ENCODE assay signal across 1 cellular context in the genomic region with DNA sequence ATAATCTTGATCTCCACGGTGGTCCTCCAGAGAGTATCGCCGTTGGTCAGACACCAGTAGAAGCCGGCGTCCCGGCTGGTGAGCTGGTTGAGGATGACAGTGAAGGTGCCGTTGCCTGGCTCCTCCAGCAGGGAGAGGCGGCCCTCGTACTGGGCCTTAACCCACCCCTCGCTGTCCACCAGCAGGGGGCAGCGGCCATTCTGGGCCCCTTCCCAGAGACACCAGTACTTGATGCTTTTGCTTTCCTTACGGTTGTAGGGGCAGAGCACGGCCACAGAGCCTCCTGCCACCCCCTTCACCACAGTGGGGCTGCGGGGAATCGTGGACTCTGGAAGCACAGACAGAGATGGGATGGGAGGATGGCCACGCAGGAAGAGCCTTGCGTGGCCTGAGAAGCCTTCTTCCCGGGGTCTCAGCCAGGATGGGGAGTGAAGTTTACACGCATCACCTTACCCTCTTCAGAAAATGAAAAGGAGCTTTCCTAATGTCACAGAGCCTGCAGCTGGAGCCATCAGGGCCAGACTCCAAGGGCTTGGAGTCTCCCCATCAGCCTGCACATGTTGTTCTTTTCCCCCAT.
TF ChIP-seq lines count a peak whose summit lies in the region.

No MANE protein-coding gene starts in this region.

TF ChIP-seq in HepG2, 621 proteins besides CTCF, POLR2A, EP300 and RAD21 (continued from another document and continues in another):
- TF ChIP-seq, protein P1, sequence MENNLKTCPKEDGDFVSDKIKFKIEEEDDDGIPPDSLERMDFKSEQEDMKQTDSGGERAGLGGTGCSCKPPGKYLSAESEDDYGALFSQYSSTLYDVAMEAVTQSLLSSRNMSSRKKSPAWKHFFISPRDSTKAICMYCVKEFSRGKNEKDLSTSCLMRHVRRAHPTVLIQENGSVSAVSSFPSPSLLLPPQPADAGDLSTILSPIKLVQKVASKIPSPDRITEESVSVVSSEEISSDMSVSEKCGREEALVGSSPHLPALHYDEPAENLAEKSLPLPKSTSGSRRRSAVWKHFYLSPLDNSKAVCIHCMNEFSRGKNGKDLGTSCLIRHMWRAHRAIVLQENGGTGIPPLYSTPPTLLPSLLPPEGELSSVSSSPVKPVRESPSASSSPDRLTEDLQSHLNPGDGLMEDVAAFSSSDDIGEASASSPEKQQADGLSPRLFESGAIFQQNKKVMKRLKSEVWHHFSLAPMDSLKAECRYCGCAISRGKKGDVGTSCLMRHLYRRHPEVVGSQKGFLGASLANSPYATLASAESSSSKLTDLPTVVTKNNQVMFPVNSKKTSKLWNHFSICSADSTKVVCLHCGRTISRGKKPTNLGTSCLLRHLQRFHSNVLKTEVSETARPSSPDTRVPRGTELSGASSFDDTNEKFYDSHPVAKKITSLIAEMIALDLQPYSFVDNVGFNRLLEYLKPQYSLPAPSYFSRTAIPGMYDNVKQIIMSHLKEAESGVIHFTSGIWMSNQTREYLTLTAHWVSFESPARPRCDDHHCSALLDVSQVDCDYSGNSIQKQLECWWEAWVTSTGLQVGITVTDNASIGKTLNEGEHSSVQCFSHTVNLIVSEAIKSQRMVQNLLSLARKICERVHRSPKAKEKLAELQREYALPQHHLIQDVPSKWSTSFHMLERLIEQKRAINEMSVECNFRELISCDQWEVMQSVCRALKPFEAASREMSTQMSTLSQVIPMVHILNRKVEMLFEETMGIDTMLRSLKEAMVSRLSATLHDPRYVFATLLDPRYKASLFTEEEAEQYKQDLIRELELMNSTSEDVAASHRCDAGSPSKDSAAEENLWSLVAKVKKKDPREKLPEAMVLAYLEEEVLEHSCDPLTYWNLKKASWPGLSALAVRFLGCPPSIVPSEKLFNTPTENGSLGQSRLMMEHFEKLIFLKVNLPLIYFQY (CRISPR knock-in tag; IDR thresholded peaks at IDR 0.05; ENCODE audit: borderline replicate concordance): peak; percentile 50; the same call in 1 of the 2 replicates
- TF ChIP-seq RBAK (CRISPR knock-in tag; IDR thresholded peaks at IDR 0.05): no peak
- no peak for TF ChIP-seq ZNF629 (CRISPR knock-in tag; conservative IDR thresholded peaks at IDR 0.05)
- TF ChIP-seq ZKSCAN1 (IDR thresholded peaks at IDR 0.05; ENCODE audit: low read length): no peak
- no peak for TF ChIP-seq ZNF468 (CRISPR knock-in tag; IDR thresholded peaks at IDR 0.05)
- no peak for TF ChIP-seq SUZ12 (IDR thresholded peaks at IDR 0.05; ENCODE audit: low read depth, low read length)
- no peak for TF ChIP-seq RNF2 (conservative IDR thresholded peaks at IDR 0.05; ENCODE audit: low read depth)
- TF ChIP-seq ZNF367 (CRISPR knock-in tag; IDR thresholded peaks at IDR 0.05; ENCODE audit: borderline replicate concordance): no peak
- no peak for TF ChIP-seq ZNF709 (CRISPR knock-in tag; IDR thresholded peaks at IDR 0.05)
- TF ChIP-seq, protein P2, sequence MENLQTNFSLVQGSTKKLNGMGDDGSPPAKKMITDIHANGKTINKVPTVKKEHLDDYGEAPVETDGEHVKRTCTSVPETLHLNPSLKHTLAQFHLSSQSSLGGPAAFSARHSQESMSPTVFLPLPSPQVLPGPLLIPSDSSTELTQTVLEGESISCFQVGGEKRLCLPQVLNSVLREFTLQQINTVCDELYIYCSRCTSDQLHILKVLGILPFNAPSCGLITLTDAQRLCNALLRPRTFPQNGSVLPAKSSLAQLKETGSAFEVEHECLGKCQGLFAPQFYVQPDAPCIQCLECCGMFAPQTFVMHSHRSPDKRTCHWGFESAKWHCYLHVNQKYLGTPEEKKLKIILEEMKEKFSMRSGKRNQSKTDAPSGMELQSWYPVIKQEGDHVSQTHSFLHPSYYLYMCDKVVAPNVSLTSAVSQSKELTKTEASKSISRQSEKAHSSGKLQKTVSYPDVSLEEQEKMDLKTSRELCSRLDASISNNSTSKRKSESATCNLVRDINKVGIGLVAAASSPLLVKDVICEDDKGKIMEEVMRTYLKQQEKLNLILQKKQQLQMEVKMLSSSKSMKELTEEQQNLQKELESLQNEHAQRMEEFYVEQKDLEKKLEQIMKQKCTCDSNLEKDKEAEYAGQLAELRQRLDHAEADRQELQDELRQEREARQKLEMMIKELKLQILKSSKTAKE (CRISPR knock-in tag; IDR thresholded peaks at IDR 0.05; ENCODE audit: borderline replicate concordance): no peak
- TF ChIP-seq, protein P3, sequence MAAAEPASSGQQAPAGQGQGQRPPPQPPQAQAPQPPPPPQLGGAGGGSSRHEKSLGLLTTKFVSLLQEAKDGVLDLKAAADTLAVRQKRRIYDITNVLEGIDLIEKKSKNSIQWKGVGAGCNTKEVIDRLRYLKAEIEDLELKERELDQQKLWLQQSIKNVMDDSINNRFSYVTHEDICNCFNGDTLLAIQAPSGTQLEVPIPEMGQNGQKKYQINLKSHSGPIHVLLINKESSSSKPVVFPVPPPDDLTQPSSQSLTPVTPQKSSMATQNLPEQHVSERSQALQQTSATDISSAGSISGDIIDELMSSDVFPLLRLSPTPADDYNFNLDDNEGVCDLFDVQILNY (CRISPR knock-in tag; conservative IDR thresholded peaks at IDR 0.05): no peak
- TF ChIP-seq, protein P4, sequence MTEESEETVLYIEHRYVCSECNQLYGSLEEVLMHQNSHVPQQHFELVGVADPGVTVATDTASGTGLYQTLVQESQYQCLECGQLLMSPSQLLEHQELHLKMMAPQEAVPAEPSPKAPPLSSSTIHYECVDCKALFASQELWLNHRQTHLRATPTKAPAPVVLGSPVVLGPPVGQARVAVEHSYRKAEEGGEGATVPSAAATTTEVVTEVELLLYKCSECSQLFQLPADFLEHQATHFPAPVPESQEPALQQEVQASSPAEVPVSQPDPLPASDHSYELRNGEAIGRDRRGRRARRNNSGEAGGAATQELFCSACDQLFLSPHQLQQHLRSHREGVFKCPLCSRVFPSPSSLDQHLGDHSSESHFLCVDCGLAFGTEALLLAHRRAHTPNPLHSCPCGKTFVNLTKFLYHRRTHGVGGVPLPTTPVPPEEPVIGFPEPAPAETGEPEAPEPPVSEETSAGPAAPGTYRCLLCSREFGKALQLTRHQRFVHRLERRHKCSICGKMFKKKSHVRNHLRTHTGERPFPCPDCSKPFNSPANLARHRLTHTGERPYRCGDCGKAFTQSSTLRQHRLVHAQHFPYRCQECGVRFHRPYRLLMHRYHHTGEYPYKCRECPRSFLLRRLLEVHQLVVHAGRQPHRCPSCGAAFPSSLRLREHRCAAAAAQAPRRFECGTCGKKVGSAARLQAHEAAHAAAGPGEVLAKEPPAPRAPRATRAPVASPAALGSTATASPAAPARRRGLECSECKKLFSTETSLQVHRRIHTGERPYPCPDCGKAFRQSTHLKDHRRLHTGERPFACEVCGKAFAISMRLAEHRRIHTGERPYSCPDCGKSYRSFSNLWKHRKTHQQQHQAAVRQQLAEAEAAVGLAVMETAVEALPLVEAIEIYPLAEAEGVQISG (CRISPR knock-in tag; IDR thresholded peaks at IDR 0.05): peak; percentile 61; the same call in 1 of the 2 replicates
- TF ChIP-seq HNF4G (IDR thresholded peaks at IDR 0.05; ENCODE audit: borderline replicate concordance, low read depth, low read length): no peak
- TF ChIP-seq HNF4G (CRISPR knock-in tag; IDR thresholded peaks at IDR 0.05; ENCODE audit: borderline replicate concordance, low read depth): no peak
- no peak for TF ChIP-seq ZFP36L1 (CRISPR knock-in tag; IDR thresholded peaks at IDR 0.05)
- no peak for TF ChIP-seq HCFC1 (IDR thresholded peaks at IDR 0.05; ENCODE audit: low read depth, low read length)
- no peak for TF ChIP-seq ZNF205 (CRISPR knock-in tag; IDR thresholded peaks at IDR 0.05)
- TF ChIP-seq ZNF816 (CRISPR knock-in tag; IDR thresholded peaks at IDR 0.05; ENCODE audit: borderline replicate concordance): no peak
- no peak for TF ChIP-seq AGO1 (IDR thresholded peaks at IDR 0.05; ENCODE audit: low read depth, low read length, poor library complexity, severe bottlenecking)
- no peak for TF ChIP-seq NKX3-1 (CRISPR knock-in tag; IDR thresholded peaks at IDR 0.05)
- no peak for TF ChIP-seq RBM22 (optimal IDR thresholded peaks at IDR 0.05; ENCODE audit: low read length)
- TF ChIP-seq, protein P5, sequence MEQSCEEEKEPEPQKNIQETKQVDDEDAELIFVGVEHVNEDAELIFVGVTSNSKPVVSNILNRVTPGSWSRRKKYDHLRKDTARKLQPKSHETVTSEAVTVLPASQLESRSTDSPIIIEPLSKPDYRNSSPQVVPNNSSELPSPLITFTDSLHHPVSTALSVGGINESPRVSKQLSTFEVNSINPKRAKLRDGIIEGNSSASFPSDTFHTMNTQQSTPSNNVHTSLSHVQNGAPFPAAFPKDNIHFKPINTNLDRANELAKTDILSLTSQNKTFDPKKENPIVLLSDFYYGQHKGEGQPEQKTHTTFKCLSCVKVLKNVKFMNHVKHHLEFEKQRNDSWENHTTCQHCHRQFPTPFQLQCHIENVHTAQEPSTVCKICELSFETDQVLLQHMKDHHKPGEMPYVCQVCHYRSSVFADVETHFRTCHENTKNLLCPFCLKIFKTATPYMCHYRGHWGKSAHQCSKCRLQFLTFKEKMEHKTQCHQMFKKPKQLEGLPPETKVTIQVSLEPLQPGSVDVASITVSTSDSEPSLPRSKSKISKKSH (CRISPR knock-in tag; IDR thresholded peaks at IDR 0.05; ENCODE audit: borderline replicate concordance): no peak
- TF ChIP-seq FOXC1 (CRISPR knock-in tag; IDR thresholded peaks at IDR 0.05; ENCODE audit: borderline replicate concordance): 0 out of 2 replicates have a peak, but pooled peaks have one; percentile 24
- no peak for TF ChIP-seq ZNF234 (CRISPR knock-in tag; conservative IDR thresholded peaks at IDR 0.05)
- TF ChIP-seq FOXA3 (CRISPR knock-in tag; IDR thresholded peaks at IDR 0.05): peak; percentile 6; the same call in 1 of the 2 replicates
- 0 out of 2 replicates have a peak, but pooled peaks have one; percentile 32 for TF ChIP-seq ZNF614 (CRISPR knock-in tag; IDR thresholded peaks at IDR 0.05; ENCODE audit: borderline replicate concordance)
- no peak for TF ChIP-seq ZC3H4 (CRISPR knock-in tag; IDR thresholded peaks at IDR 0.05; ENCODE audit: borderline replicate concordance)
- TF ChIP-seq KDM4B (CRISPR knock-in tag; IDR thresholded peaks at IDR 0.05): no peak
- peak; percentile 54 for TF ChIP-seq ZNF331 (CRISPR knock-in tag; IDR thresholded peaks at IDR 0.05)
- TF ChIP-seq, protein P6, sequence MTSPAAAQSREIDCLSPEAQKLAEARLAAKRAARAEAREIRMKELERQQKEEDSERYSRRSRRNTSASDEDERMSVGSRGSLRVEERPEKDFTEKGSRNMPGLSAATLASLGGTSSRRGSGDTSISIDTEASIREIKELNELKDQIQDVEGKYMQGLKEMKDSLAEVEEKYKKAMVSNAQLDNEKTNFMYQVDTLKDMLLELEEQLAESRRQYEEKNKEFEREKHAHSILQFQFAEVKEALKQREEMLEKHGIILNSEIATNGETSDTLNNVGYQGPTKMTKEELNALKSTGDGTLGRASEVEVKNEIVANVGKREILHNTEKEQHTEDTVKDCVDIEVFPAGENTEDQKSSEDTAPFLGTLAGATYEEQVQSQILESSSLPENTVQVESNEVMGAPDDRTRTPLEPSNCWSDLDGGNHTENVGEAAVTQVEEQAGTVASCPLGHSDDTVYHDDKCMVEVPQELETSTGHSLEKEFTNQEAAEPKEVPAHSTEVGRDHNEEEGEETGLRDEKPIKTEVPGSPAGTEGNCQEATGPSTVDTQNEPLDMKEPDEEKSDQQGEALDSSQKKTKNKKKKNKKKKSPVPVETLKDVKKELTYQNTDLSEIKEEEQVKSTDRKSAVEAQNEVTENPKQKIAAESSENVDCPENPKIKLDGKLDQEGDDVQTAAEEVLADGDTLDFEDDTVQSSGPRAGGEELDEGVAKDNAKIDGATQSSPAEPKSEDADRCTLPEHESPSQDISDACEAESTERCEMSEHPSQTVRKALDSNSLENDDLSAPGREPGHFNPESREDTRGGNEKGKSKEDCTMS (CRISPR knock-in tag; conservative IDR thresholded peaks at IDR 0.05): no peak
- TF ChIP-seq SMAD9 (CRISPR knock-in tag; IDR thresholded peaks at IDR 0.05): no peak
- TF ChIP-seq ZNF546 (CRISPR knock-in tag; conservative IDR thresholded peaks at IDR 0.05): no peak
- no peak for TF ChIP-seq KLF9 (CRISPR knock-in tag; IDR thresholded peaks at IDR 0.05; ENCODE audit: low read depth)
- TF ChIP-seq, protein P7, sequence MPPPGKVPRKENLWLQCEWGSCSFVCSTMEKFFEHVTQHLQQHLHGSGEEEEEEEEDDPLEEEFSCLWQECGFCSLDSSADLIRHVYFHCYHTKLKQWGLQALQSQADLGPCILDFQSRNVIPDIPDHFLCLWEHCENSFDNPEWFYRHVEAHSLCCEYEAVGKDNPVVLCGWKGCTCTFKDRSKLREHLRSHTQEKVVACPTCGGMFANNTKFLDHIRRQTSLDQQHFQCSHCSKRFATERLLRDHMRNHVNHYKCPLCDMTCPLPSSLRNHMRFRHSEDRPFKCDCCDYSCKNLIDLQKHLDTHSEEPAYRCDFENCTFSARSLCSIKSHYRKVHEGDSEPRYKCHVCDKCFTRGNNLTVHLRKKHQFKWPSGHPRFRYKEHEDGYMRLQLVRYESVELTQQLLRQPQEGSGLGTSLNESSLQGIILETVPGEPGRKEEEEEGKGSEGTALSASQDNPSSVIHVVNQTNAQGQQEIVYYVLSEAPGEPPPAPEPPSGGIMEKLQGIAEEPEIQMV (CRISPR knock-in tag; IDR thresholded peaks at IDR 0.05; ENCODE audit: low read depth): no peak
- no peak for TF ChIP-seq ARNTL (CRISPR knock-in tag; IDR thresholded peaks at IDR 0.05)
- no peak for TF ChIP-seq ZNF501 (CRISPR knock-in tag; IDR thresholded peaks at IDR 0.05)
- TF ChIP-seq RARA (CRISPR knock-in tag; IDR thresholded peaks at IDR 0.05): no peak
- TF ChIP-seq, protein P8, sequence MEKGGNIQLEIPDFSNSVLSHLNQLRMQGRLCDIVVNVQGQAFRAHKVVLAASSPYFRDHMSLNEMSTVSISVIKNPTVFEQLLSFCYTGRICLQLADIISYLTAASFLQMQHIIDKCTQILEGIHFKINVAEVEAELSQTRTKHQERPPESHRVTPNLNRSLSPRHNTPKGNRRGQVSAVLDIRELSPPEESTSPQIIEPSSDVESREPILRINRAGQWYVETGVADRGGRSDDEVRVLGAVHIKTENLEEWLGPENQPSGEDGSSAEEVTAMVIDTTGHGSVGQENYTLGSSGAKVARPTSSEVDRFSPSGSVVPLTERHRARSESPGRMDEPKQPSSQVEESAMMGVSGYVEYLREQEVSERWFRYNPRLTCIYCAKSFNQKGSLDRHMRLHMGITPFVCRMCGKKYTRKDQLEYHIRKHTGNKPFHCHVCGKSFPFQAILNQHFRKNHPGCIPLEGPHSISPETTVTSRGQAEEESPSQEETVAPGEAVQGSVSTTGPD (CRISPR knock-in tag; IDR thresholded peaks at IDR 0.05): no peak
- no peak for TF ChIP-seq SMARCC2 (IDR thresholded peaks at IDR 0.05)
- TF ChIP-seq PRPF4 (IDR thresholded peaks at IDR 0.05; ENCODE audit: low read depth, low read length, poor library complexity, severe bottlenecking): no peak
- TF ChIP-seq SRF (IDR thresholded peaks at IDR 0.05; ENCODE audit: low read depth, low read length): no peak
- no peak for TF ChIP-seq ZSCAN21 (CRISPR knock-in tag; IDR thresholded peaks at IDR 0.05; ENCODE audit: borderline replicate concordance)
- no peak for TF ChIP-seq ZNF839 (CRISPR knock-in tag; IDR thresholded peaks at IDR 0.05; ENCODE audit: borderline replicate concordance)
- TF ChIP-seq ZNF772 (CRISPR knock-in tag; IDR thresholded peaks at IDR 0.05): no peak
- TF ChIP-seq ZFX (CRISPR knock-in tag; IDR thresholded peaks at IDR 0.05; ENCODE audit: low read depth): peak; percentile 65
- TF ChIP-seq ZBTB7A (CRISPR knock-in tag; IDR thresholded peaks at IDR 0.05): no peak
